In the genomic region with DNA sequence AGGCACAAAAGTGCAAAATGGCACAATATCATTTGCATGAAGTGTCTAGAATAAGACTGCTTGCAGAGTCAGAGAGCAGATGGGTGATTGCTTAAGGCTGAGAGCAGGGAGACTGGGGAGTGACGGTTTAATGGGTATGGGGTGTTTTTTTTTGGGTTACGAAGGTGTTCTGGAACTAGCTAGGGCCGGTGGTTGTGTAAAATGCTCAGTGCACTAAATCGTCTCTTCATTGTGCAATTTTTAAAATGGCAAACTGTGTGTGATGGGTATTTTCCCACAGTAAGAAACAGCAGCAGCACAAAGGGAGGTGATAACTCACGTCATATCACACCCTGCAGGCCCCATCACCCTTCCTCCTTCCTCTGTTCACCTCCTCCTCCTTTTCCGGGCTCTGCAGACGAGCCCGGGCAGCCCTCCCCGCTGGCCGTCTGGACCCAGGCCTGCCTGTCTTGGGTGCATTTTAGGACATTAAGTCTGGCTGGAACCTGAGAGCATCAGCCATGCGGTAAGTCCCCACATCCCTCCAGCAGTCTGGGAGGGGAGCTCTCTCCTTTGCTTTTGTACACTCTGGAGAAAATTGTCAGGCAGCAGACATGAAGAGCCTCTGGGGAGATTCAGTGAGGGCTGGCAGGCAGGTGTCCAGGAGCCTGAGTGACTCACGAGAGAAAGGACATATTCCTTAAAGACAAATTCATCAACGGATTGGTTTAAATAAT, we compare ENCODE assay signal across 7 cellular contexts. TPM values are rescaled to one million over a fixed set of nuclear protein-coding genes. Genes with fewer than 3 reads are reported as not detected.
DNase-seq lines count a peak whose midpoint lies in the region; ATAC-seq and TF ChIP-seq lines count a peak whose summit lies in the region.

No MANE protein-coding gene starts in this region.

- peaks cover 13% of the 10 kb centered on the region for H3K4me1 Mint-ChIP-seq in HFFc6 (ENCODE audit: low read depth)
- H3K4me1 Mint-ChIP-seq in activated CD4-positive, alpha-beta T cell treated with anti-CD3 and anti-CD28 coated beads, Interleukin-2, amount 10 ng/mL, durations not matched to agents 7 days and 5 days, result peaks cover 40% of the 10 kb centered on the region

- peak overlapping the region; percentile 65 for H3K4me3 Mint-ChIP-seq in HFFc6
- H3K4me3 Mint-ChIP-seq in activated CD4-positive, alpha-beta T cell treated with anti-CD3 and anti-CD28 coated beads, Interleukin-2, amount 10 ng/mL, durations not matched to agents 7 days and 5 days, result peak overlapping the region; percentile 92

- H3K4me3 ChIP-seq in skeletal muscle cell (ENCODE audit: low read depth, low read length), result no peak overlapping the region

- CTCF ChIA-PET in activated CD4-positive, alpha-beta T cell treated with anti-CD3 and anti-CD28 coated beads, Interleukin-2, amount 10 ng/mL, durations not matched to agents 7 days and 5 days (lab: Charles Lee), result no interaction called here

- H3K27ac ChIP-seq in epithelial cell of prostate, result peak overlapping the region; percentile 55
- H3K27ac ChIP-seq in caudate nucleus (ENCODE audit: low read depth, low read length), result no peak overlapping the region

- ATAC-seq in GM18517 (IDR thresholded peaks at IDR 0.05; ENCODE audit: unreplicated experiment), result peak; percentile 27

- peaks cover 7% of the 10 kb centered on the region for H3K27me3 Mint-ChIP-seq in HFFc6 (ENCODE audit: insufficient read depth)
- no peaks in the 10 kb centered on the region for H3K27me3 Mint-ChIP-seq in activated CD4-positive, alpha-beta T cell treated with anti-CD3 and anti-CD28 coated beads, Interleukin-2, amount 10 ng/mL, durations not matched to agents 7 days and 5 days

- DNase-seq in HFFc6 (peak; percentile 8), NCI-H1930 (lab: John Stamatoyannopoulos, UW) (peak; percentile 3 to 7), epithelial cell of prostate (ENCODE audit: low read depth, low spot score) (peak; percentile 27), skeletal muscle cell (ENCODE audit: low read depth) (peak; percentile 4), caudate nucleus (lab: John Stamatoyannopoulos, UW) (no peak)
- peak; percentile 66 for DNase-seq in activated CD4-positive, alpha-beta T cell treated with anti-CD3 and anti-CD28 coated beads, Interleukin-2, amount 10 ng/mL, durations not matched to agents 7 days and 5 days

- TF ChIP-seq CTCF in HFFc6 (IDR thresholded peaks at IDR 0.05), result no peak

- H3K27ac Mint-ChIP-seq in HFFc6, result no peak overlapping the region
- H3K27ac Mint-ChIP-seq in activated CD4-positive, alpha-beta T cell treated with anti-CD3 and anti-CD28 coated beads, Interleukin-2, amount 10 ng/mL, durations not matched to agents 7 days and 5 days, result peak overlapping the region; percentile 93

- POLR2A ChIA-PET in activated CD4-positive, alpha-beta T cell treated with anti-CD3 and anti-CD28 coated beads, Interleukin-2, amount 10 ng/mL, durations not matched to agents 7 days and 5 days (lab: Charles Lee), result no interaction called here

- no peaks in the 10 kb centered on the region for H3K36me3 Mint-ChIP-seq in HFFc6 (ENCODE audit: low read depth)
- H3K36me3 Mint-ChIP-seq in activated CD4-positive, alpha-beta T cell treated with anti-CD3 and anti-CD28 coated beads, Interleukin-2, amount 10 ng/mL, durations not matched to agents 7 days and 5 days (ENCODE audit: low read depth), result peaks cover 21% of the 10 kb centered on the region

- no peaks in the 10 kb centered on the region for H3K9me3 Mint-ChIP-seq in HFFc6
- H3K9me3 Mint-ChIP-seq in activated CD4-positive, alpha-beta T cell treated with anti-CD3 and anti-CD28 coated beads, Interleukin-2, amount 10 ng/mL, durations not matched to agents 7 days and 5 days, result no peaks in the 10 kb centered on the region

RNA-seq across cellular contexts. Expression of gene ASMT, which starts 42.7 kb away (rescaled TPM):
- total RNA-seq in HFFc6 (2021; fragmentation: NEBNext Ultra II Directional; extraction: Animal tissue kit (Norgen Biotek cat#: 25700)), result under 1 TPM in 1 of 6 experiments, not detected in 5; 0.38 TPM
- not detected for total RNA-seq in activated CD4-positive, alpha-beta T cell treated with anti-CD3 and anti-CD28 coated beads, Interleukin-2, amount 10 ng/mL, durations not matched to agents 7 days and 5 days

Comparison
In these comparisons a context has a peak if more than half of its experiments do, and no peak if none do; other contexts are left out.
1. DNase-seq: peak in HFFc6 (single experiment), NCI-H1930 (2 of 2), activated CD4-positive, alpha-beta T cell treated with anti-CD3 and anti-CD28 coated beads, Interleukin-2, amount 10 ng/mL, durations not matched to agents 7 days and 5 days (single experiment), epithelial cell of prostate (single experiment) and skeletal muscle cell (single experiment); none in caudate nucleus (0 of 61).